In the genomic region with DNA sequence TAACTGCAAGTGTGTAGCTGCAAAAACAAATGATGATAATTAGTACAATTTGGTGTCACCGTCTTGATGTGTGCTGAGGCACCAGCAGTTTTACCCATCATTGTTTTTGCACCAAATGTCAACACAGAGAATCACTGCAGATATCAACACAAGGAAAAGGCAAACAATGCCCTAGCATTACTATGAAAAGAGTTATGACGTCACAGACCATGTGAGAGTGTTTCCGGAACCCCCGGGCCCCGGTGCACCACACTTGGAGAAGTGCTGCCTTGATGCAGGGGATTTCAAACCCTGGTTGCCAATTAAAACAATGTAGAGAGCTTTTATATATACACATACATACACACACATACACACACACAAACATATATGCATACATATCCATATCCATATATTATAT, we compare ENCODE assay signal across 16 cellular contexts. TPM values are rescaled to one million over a fixed set of nuclear protein-coding genes. Genes with fewer than 3 reads are reported as not detected.
A peak's percentile ranks its signal among the peaks of the same experiment; 100 is the strongest.
DNase-seq lines count a peak whose midpoint lies in the region; ATAC-seq and TF ChIP-seq lines count a peak whose summit lies in the region.
"Had no signal": no experiment of that assay in that cellular context is flagged by ENCODE, and none has a peak within 500 bp of the region (broad histone marks: within the 10 kb centered on the region; RNA-seq: fewer than 3 reads in every experiment).

No MANE protein-coding gene starts in this region.

- H4K91ac ChIP-seq in IMR-90 (ENCODE audit: insufficient read depth, low read depth, low read length) = no peak overlapping the region

- H3K79me1 ChIP-seq in IMR-90 (ENCODE audit: low read depth in 1 of 2, low read length in 2 of 2) = no peaks in the 10 kb centered on the region

- H3K36me3 Mint-ChIP-seq in chondrocyte (ENCODE audit: low read depth) = no peaks in the 10 kb centered on the region
- H3K36me3 Mint-ChIP-seq: CD8-positive, alpha-beta T cell had no signal

- no peak overlapping the region for H3K4me3 ChIP-seq in IMR-90 (ENCODE audit: insufficient read depth, low read depth, low read length)
- H3K4me3 ChIP-seq in mucosa of descending colon = no peak overlapping the region
- H3K4me3 ChIP-seq: BLaER1 treated with 17β-estradiol and CSF1 and Interleukin-3, amounts not matched to agents 10 nM and 100 nM; GM23248; HAP-1 had no signal

- H4K8ac ChIP-seq in IMR-90 (ENCODE audit: low read depth in 2 of 2, low read length in 2 of 2) = no peak overlapping the region

- no peak overlapping the region for H3K14ac ChIP-seq in IMR-90 (replicated peaks; ENCODE audit: low read depth, low read length)

- H3K9me3 ChIP-seq in IMR-90 (ENCODE audit: control insufficient read depth, insufficient read depth, low read length) (no peaks in the 10 kb centered on the region), mucosa of descending colon (no peaks in the 10 kb centered on the region)
- H3K9me3 ChIP-seq: HAP-1 had no signal

- TF ChIP-seq POLR2A in IMR-90 (IDR thresholded peaks at IDR 0.05; ENCODE audit: low read depth, low read length) = no peak

- POLR2A ChIA-PET in IMR-90 (lab: Charles Lee; ENCODE audit: unreplicated experiment) = no interaction called here

- in situ Hi-C loops in IMR-90 (cut with MboI; ENCODE audit: low sequenced_read_pairs) = no loop called here

- intact Hi-C loops in IMR-90 (cut with micrococcal nuclease) = no loop called here
- intact Hi-C loops in mucosa of descending colon (cut with DNase I, micrococcal nuclease) = no loop called here

- H3K4me2 ChIP-seq in IMR-90 (ENCODE audit: low read depth, low read length) = no peak overlapping the region
- H3K4me2 ChIP-seq: BLaER1 treated with 17β-estradiol and CSF1 and Interleukin-3, amounts not matched to agents 10 nM and 100 nM had no signal

- no peaks in the 10 kb centered on the region for H3K4me1 ChIP-seq in IMR-90 (ENCODE audit: control insufficient read depth, insufficient read depth, low read length)
- H3K4me1 ChIP-seq in mucosa of descending colon (ENCODE audit: low read depth) = no peaks in the 10 kb centered on the region
- H3K4me1 ChIP-seq: BLaER1 treated with 17β-estradiol and CSF1 and Interleukin-3, amounts not matched to agents 10 nM and 100 nM had no signal

- no peak overlapping the region for H3K18ac ChIP-seq in IMR-90 (ENCODE audit: low read depth, low read length)

- peaks cover 20% of the 10 kb centered on the region for H3K4me1 Mint-ChIP-seq in chondrocyte (ENCODE audit: low read depth)
- H3K4me1 Mint-ChIP-seq: B cell had no signal

- H3K27ac Mint-ChIP-seq in chondrocyte (ENCODE audit: unreplicated experiment) = peak overlapping the region; percentile 17
- H3K27ac Mint-ChIP-seq: B cell; CD8-positive, alpha-beta T cell had no signal

- no peak overlapping the region for H2AK9ac ChIP-seq in IMR-90 (replicated peaks; ENCODE audit: low read depth, low read length, poor library complexity)

- H2AK5ac ChIP-seq in IMR-90 (ENCODE audit: low read depth, low read length) = no peak overlapping the region

- no TSS peak for BruUV-seq in IMR-90 (replicated peaks; lab: Mats Ljungman, UMichigan)

- H3K4ac ChIP-seq in IMR-90 (ENCODE audit: low read depth, low read length) = no peak overlapping the region

- WGBS in IMR-90 (ENCODE audit: extremely low coverage in 2 of 2, insufficient read length in 1 of 2), 2 experiments = no CpG with 5 or more reads among the region's 5 CpGs

- H3K4me3 Mint-ChIP-seq in chondrocyte (ENCODE audit: unreplicated experiment) = no peak overlapping the region
- H3K4me3 Mint-ChIP-seq: B cell; CD8-positive, alpha-beta T cell had no signal

- H3K27ac ChIP-seq in IMR-90 (ENCODE audit: insufficient read depth, low read length) = no peak overlapping the region
- H3K27ac ChIP-seq: BLaER1 treated with 17β-estradiol and CSF1 and Interleukin-3, amounts not matched to agents 10 nM and 100 nM; GM23248 had no signal

- peaks cover 3% of the 10 kb centered on the region for H3K27me3 Mint-ChIP-seq in chondrocyte (ENCODE audit: low read depth)

- ATAC-seq in IMR-90 (ENCODE audit: low read depth) (no peak), mucosa of descending colon (no peak), HG02571 (IDR thresholded peaks at IDR 0.05; ENCODE audit: unreplicated experiment) (no peak)
- ATAC-seq: CD8-positive, alpha-beta T cell had no signal

- H3K56ac ChIP-seq in IMR-90 (ENCODE audit: extremely low read depth, insufficient read depth, low read length) = no peak overlapping the region

- no peak for TF ChIP-seq RAD21 in IMR-90 (IDR thresholded peaks at IDR 0.05; ENCODE audit: low read length)

- CTCF ChIA-PET in IMR-90 (lab: Yijun Ruan, JAX) = no interaction called here

- H3K9me1 ChIP-seq in IMR-90 (ENCODE audit: insufficient read depth, low read length) = no peaks in the 10 kb centered on the region

- no peaks in the 10 kb centered on the region for H4K20me1 ChIP-seq in IMR-90 (ENCODE audit: insufficient read depth, low read length)
- H4K20me1 ChIP-seq: BLaER1 treated with 17β-estradiol and CSF1 and Interleukin-3, amounts not matched to agents 10 nM and 100 nM had no signal

- no peak overlapping the region for H2BK20ac ChIP-seq in IMR-90 (ENCODE audit: low read depth, low read length)

- H2BK120ac ChIP-seq in IMR-90 (ENCODE audit: low read depth, low read length) = no peak overlapping the region

- H3K9me3 Mint-ChIP-seq in chondrocyte (ENCODE audit: low read depth) = peaks cover 5% of the 10 kb centered on the region
- H3K9me3 Mint-ChIP-seq: CD8-positive, alpha-beta T cell had no signal

- peak overlapping the region; percentile 16 for H2AFZ ChIP-seq in IMR-90 (replicated peaks; ENCODE audit: low read length, poor library complexity)
- H2AFZ ChIP-seq: GM23248 had no signal

- H2BK5ac ChIP-seq in IMR-90 (ENCODE audit: low read depth, low read length, poor library complexity, severe bottlenecking) = no peak overlapping the region

- dilution Hi-C loops in IMR-90 (cut with HindIII; ENCODE audit: low sequenced_read_pairs, unreplicated experiment) = no loop called here

- H3K9ac ChIP-seq in IMR-90 (ENCODE audit: low read depth, low read length) = no peak overlapping the region
- H3K9ac ChIP-seq: BLaER1 treated with 17β-estradiol and CSF1 and Interleukin-3, amounts not matched to agents 10 nM and 100 nM; GM23248 had no signal

- peak; percentile 0 for DNase-seq in NCI-H2029 treated with DMSO at 0.1 percent for 48 hours (lab: John Stamatoyannopoulos, UW)
- no peak for DNase-seq in NCI-H2029 (lab: John Stamatoyannopoulos, UW)
- no peak for DNase-seq in IMR-90
- DNase-seq in SHP77 (lab: John Stamatoyannopoulos, UW) = peak; percentile 19 to 37
- no peak for DNase-seq in chondrocyte (ENCODE audit: low spot score)
- no peak for DNase-seq in mucosa of descending colon
- DNase-seq: CD8-positive, alpha-beta T cell; DMS 273 treated with DMSO at 0.1 percent for 48 hours; DMS79; GDM1; GM23248; KBM-7 had no signal

- no peak overlapping the region for H2BK15ac ChIP-seq in IMR-90 (ENCODE audit: low read depth, low read length)

- TF ChIP-seq CTCF in IMR-90 (conservative IDR thresholded peaks at IDR 0.05; ENCODE audit: low read depth, low read length) = no peak
- TF ChIP-seq CTCF in chondrocyte (IDR thresholded peaks at IDR 0.05) = no peak
- TF ChIP-seq CTCF in mucosa of descending colon (IDR thresholded peaks at IDR 0.05) = no peak

- no peaks in the 10 kb centered on the region for H3K27me3 ChIP-seq in IMR-90 (ENCODE audit: control insufficient read depth, insufficient read depth, low read length)
- H3K27me3 ChIP-seq: BLaER1 treated with 17β-estradiol and CSF1 and Interleukin-3, amounts not matched to agents 10 nM and 100 nM had no signal

- no peak overlapping the region for H4K5ac ChIP-seq in IMR-90 (ENCODE audit: low read depth, low read length)

- H3K36me3 ChIP-seq in IMR-90 (ENCODE audit: control insufficient read depth, insufficient read depth, low read length) (no peaks in the 10 kb centered on the region), mucosa of descending colon (ENCODE audit: low read depth) (no peaks in the 10 kb centered on the region)
- H3K36me3 ChIP-seq: BLaER1 treated with 17β-estradiol and CSF1 and Interleukin-3, amounts not matched to agents 10 nM and 100 nM; HAP-1 had no signal

- H3K23ac ChIP-seq in IMR-90 (ENCODE audit: low read depth, low read length) = no peak overlapping the region

TF ChIP-seq in IMR-90, 13 proteins besides CTCF, POLR2A, EP300 and RAD21:
- TF ChIP-seq SMC3 (IDR thresholded peaks at IDR 0.05; ENCODE audit: low read depth, low read length) = no peak
TF ChIP-seq in IMR-90: peak in this region for 0.

RNA-seq across cellular contexts. Expression of a gene that starts 55.8 kb away (rescaled TPM):
- total RNA-seq in IMR-90 (2012; rRNA removed) (35.8 and 38.5 TPM in 2 replicates), chondrocyte (26.2 to 28.0 TPM (median 26.2 TPM) in 3 replicates), mucosa of descending colon (10 to 100 TPM; 13.7 to 20.5 (median 16.4) TPM)
- 24.7 and 26.3 TPM in 2 replicates for polyA plus RNA-seq in IMR-90 (2012; rRNA removed)
- 21.4 and 27.6 TPM in 2 replicates for polyA plus RNA-seq in IMR-90 (2012; cell fraction: cytosol; rRNA removed)
- polyA plus RNA-seq in IMR-90 (2012; cell fraction: nucleus; rRNA removed; ENCODE audit: low replicate concordance) = 9.2 and 18.4 TPM in 2 replicates

Comparison
In these comparisons a context has a peak if more than half of its experiments do, and no peak if none do; other contexts are left out.
1. DNase-seq: peak in NCI-H2029 treated with DMSO at 0.1 percent for 48 hours (single experiment) and SHP77 (2 of 2); none in NCI-H2029 (single experiment), IMR-90 (single experiment), chondrocyte (single experiment) and mucosa of descending colon (0 of 3).